Comparison of ENCODE assay signal across 9 cellular contexts in genomic region chr12:24815087-24815423, GRCh38.
DNase-seq lines count a peak whose midpoint lies in the region; ATAC-seq and TF ChIP-seq lines count a peak whose summit lies in the region.
"Had no signal": no experiment of that assay in that cellular context is flagged by ENCODE, and none has a peak within 500 bp of the region (broad histone marks: within the 10 kb centered on the region; RNA-seq: fewer than 3 reads in every experiment).

No MANE protein-coding gene starts in this region.

- H3K9me3 Mint-ChIP-seq in nephron = no peaks in the 10 kb centered on the region
- H3K9me3 Mint-ChIP-seq: mesothelial cell of epicardium had no signal

- peak overlapping the region; percentile 60; the same call in 1 of the 2 replicates for H3K27ac ChIP-seq in KMS-11

- H3K4me3 Mint-ChIP-seq in nephron = no peak overlapping the region
- H3K4me3 Mint-ChIP-seq: mesothelial cell of epicardium had no signal

- peaks cover 27% of the 10 kb centered on the region for H3K4me1 Mint-ChIP-seq in nephron

- peaks cover 40% of the 10 kb centered on the region for H3K36me3 Mint-ChIP-seq in nephron (ENCODE audit: low read depth)

- H4K20me1 ChIP-seq in KMS-11 (ENCODE audit: insufficient read depth) = no peaks in the 10 kb centered on the region

- no peaks in the 10 kb centered on the region for H3K36me3 ChIP-seq in KMS-11 (ENCODE audit: insufficient read depth)

- peak overlapping the region; percentile 45 for H3K9ac ChIP-seq in KMS-11

- H3K79me2 ChIP-seq in KMS-11 (ENCODE audit: insufficient read depth, low read depth) = no peaks in the 10 kb centered on the region

- no peak overlapping the region for H3K4me3 ChIP-seq in KMS-11 (IDR thresholded peaks at IDR 0.05; ENCODE audit: insufficient read depth, low read depth, low read length)

- DNase-seq in erythroblast (lab: John Stamatoyannopoulos, UW) (no peak), GM19240 (ENCODE audit: insufficient read length, low spot score) (no peak)
- DNase-seq: NCI-H226 had no signal

- H3K27me3 ChIP-seq in KMS-11 (ENCODE audit: insufficient read depth, low read depth) = no peaks in the 10 kb centered on the region

- TF ChIP-seq POLR2A in erythroblast (IDR thresholded peaks at IDR 0.05; ENCODE audit: low read length) = no peak

- ATAC-seq in GM18873 (IDR thresholded peaks at IDR 0.05; ENCODE audit: low FRiP score, unreplicated experiment) (peak; percentile 25), HG02610 (IDR thresholded peaks at IDR 0.05; ENCODE audit: unreplicated experiment) (peak; percentile 10), GM19328 (IDR thresholded peaks at IDR 0.05; ENCODE audit: unreplicated experiment) (no peak)

- TF ChIP-seq CTCF in KMS-11 (conservative IDR thresholded peaks at IDR 0.05; ENCODE audit: low read depth, low read length) = no peak
- TF ChIP-seq CTCF in nephron (IDR thresholded peaks at IDR 0.05; ENCODE audit: unreplicated experiment in 3 of 3) = no peak

- peaks cover 20% of the 10 kb centered on the region for H3K4me1 ChIP-seq in KMS-11 (ENCODE audit: low read depth, poor library complexity, severe bottlenecking)

- H3K27ac Mint-ChIP-seq in nephron = peak overlapping the region; percentile 85 to 87 (median 85)
- H3K27ac Mint-ChIP-seq: mesothelial cell of epicardium had no signal

- no peaks in the 10 kb centered on the region for H3K27me3 Mint-ChIP-seq in nephron (ENCODE audit: low read depth)

- peak overlapping the region; percentile 72 for H2AFZ ChIP-seq in KMS-11 (ENCODE audit: low read depth)

- H3K4me2 ChIP-seq in KMS-11 = peak overlapping the region; percentile 89
